1 cellular context compared by ENCODE assay signal in genomic region chr15:43920815-43921214, GRCh38.
TF ChIP-seq lines count a peak whose summit lies in the region.

No MANE protein-coding gene starts in this region.

TF ChIP-seq in WTC11, 78 proteins besides CTCF, POLR2A, EP300 and RAD21 (continued from another document):
- TF ChIP-seq ZNF532 (CRISPR knock-in tag; IDR thresholded peaks at IDR 0.05; ENCODE audit: borderline replicate concordance) (no peak), JAZF1 (CRISPR knock-in tag; IDR thresholded peaks at IDR 0.05) (no peak), USF2 (CRISPR knock-in tag; IDR thresholded peaks at IDR 0.05) (no peak), ATF3 (CRISPR knock-in tag; conservative IDR thresholded peaks at IDR 0.05) (no peak), CREB1 (CRISPR knock-in tag; IDR thresholded peaks at IDR 0.05) (no peak), STAT6 (CRISPR knock-in tag; conservative IDR thresholded peaks at IDR 0.05; ENCODE audit: low read depth) (no peak), JUN (CRISPR knock-in tag; IDR thresholded peaks at IDR 0.05) (no peak), ATF2 (CRISPR knock-in tag; IDR thresholded peaks at IDR 0.05; ENCODE audit: borderline replicate concordance, low read depth) (no peak), NFE2L1 (CRISPR knock-in tag; IDR thresholded peaks at IDR 0.05) (no peak)
TF ChIP-seq in WTC11: peak in this region for 0.
